Comparison of ENCODE assay signal across 30 cellular contexts in the genomic region with DNA sequence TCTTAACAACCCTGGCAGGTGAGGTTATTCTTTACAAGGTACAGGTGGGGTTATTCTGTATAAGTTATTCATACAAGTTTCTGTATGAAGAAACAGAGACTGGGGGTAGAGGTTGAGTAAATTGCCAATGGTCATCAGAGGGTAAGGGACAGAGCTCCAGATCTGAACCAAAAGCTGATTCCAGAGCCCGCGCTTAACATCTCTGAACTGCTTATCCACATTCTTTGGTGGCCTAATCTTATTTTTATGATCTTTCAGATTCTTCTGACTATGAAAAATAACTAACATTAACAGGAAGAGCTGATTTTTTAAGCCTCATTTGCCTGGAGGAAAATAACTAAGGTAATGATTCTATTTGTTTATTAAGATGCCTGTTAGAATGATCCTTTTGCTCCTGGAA.
"Had no signal": no experiment of that assay in that cellular context is flagged by ENCODE, and none has a peak within 500 bp of the region (broad histone marks: within the 10 kb centered on the region; RNA-seq: fewer than 3 reads in every experiment).

No MANE protein-coding gene starts in this region.

- DNase-seq: Karpas-422, Kasumi-1, MG63, MM.1S, MV-4-11, NCI-H1048, NCI-H1092, NCI-H1092 treated with DMSO at 0.1 percent for 48 hours, NCI-H1105, NCI-H1105 treated with DMSO at 0.1 percent for 48 hours, NCI-H1417, NCI-H1417 treated with DMSO at 0.1 percent for 48 hours, NCI-H1436, NCI-H1436 treated with DMSO at 0.1 percent for 48 hours, NCI-H146, NCI-H187, NCI-H187 treated with DMSO at 0.1 percent for 48 hours, NCI-H1930, NCI-H2029, NCI-H2029 treated with DMSO at 0.1 percent for 48 hours, NCI-H2081, NCI-H2081 treated with DMSO at 0.1 percent for 48 hours, NCI-H2107, NCI-H2171, NCI-H2171 treated with DMSO at 0.1 percent for 48 hours, NCI-H2227 treated with DMSO at 0.1 percent for 48 hours, NCI-H226, NCI-H345, NCI-H510A, NCI-H510A treated with DMSO at 0.1 percent for 48 hours had no signal

- H3K9me3 ChIP-seq: MG63 had no signal

- H3K27me3 ChIP-seq: MG63 had no signal

- H3K4me3 ChIP-seq: MG63 had no signal

- H3K36me3 ChIP-seq: MG63 had no signal
